ENCODE assay signal across 23 cellular contexts in the genomic region with DNA sequence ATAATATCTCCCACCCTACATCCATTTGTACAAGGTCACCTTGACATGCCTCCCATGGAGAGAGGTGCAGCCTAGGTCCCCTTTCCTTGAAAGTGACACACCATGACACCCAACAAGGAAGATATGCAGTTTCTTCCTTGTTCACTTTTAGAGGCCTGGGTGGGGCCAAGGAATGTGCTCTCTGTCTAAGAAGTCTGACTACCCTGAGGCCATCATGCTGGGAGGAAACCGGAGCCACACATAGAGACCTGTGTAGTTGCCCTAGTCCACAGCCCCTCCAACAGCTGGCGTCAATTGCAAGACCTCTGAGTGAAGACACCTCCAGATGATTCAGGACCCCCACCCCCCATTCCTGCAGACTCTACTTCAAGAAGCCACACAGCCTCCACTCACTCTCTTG. TPM values are rescaled to one million over a fixed set of nuclear protein-coding genes. Genes with fewer than 3 reads are reported as not detected.
DNase-seq lines count a peak whose midpoint lies in the region; TF ChIP-seq lines count a peak whose summit lies in the region.
"Had no signal": no experiment of that assay in that cellular context is flagged by ENCODE, and none has a peak within 500 bp of the region (broad histone marks: within the 10 kb centered on the region; RNA-seq: fewer than 3 reads in every experiment).

No MANE protein-coding gene starts in this region.

- H3K9ac ChIP-seq in endodermal cell (ENCODE audit: extremely low read depth, low read length, poor library complexity, severe bottlenecking), result no peak overlapping the region
- no peak overlapping the region for H3K9ac ChIP-seq in H9 (ENCODE audit: extremely low read depth, insufficient read length, low read length)
- H3K9ac ChIP-seq: BLaER1 had no signal

- no peak overlapping the region for H4K91ac ChIP-seq in H9 (ENCODE audit: insufficient read length, low read depth, low read length)

- H3T11ph ChIP-seq in H9 (ENCODE audit: low read length), result no peak overlapping the region

- no peaks in the 10 kb centered on the region for H3K23me2 ChIP-seq in H9 (ENCODE audit: insufficient read length, low read depth, low read length, poor library complexity, severe bottlenecking)

- TF ChIP-seq CTCF in endothelial cell (IDR thresholded peaks at IDR 0.05; ENCODE audit: unreplicated experiment), result no peak
- TF ChIP-seq CTCF in esophagus squamous epithelium (IDR thresholded peaks at IDR 0.05), result no peak
- no peak for TF ChIP-seq CTCF in neural crest cell (conservative IDR thresholded peaks at IDR 0.05)
- no peak for TF ChIP-seq CTCF in endodermal cell (conservative IDR thresholded peaks at IDR 0.05)
- TF ChIP-seq CTCF in spleen (IDR thresholded peaks at IDR 0.05 in 8 of 11, conservative IDR thresholded peaks at IDR 0.05 in 3 of 11), result no peak
- TF ChIP-seq CTCF in H9 (conservative IDR thresholded peaks at IDR 0.05), result no peak

- H3K4me3 ChIP-seq in esophagus squamous epithelium (no peak overlapping the region), endodermal cell (ENCODE audit: low read length) (no peak overlapping the region), spleen (no peak overlapping the region)
- H3K4me3 ChIP-seq: BLaER1, GM12878, SJCRH30 had no signal

- H3K4me1 ChIP-seq in esophagus squamous epithelium (peaks cover 0 to 24% (median 3%) of the 10 kb centered on the region in 3 donors), endodermal cell (ENCODE audit: control insufficient read depth, insufficient read depth, low read length) (no peaks in the 10 kb centered on the region), spleen (peaks cover 0 to 4% (median 0%) of the 10 kb centered on the region in 6 donors), H9 (ENCODE audit: insufficient read depth, low read length) (no peaks in the 10 kb centered on the region)
- H3K4me1 ChIP-seq: BLaER1, SJCRH30 had no signal

- H3K36me3 ChIP-seq in esophagus squamous epithelium (peaks cover 44 to 100% (median 54%) of the 10 kb centered on the region in 3 donors), endodermal cell (ENCODE audit: control insufficient read depth, insufficient read depth, low read length) (peaks cover 68% of the 10 kb centered on the region), spleen (peaks cover 8 to 100% (median 92%) of the 10 kb centered on the region in 6 donors)

- H3K18ac ChIP-seq in H9 (ENCODE audit: insufficient read length, low read depth, low read length), result no peak overlapping the region

- H3K36me3 Mint-ChIP-seq in endothelial cell (ENCODE audit: low read depth, unreplicated experiment) (peaks cover 49% of the 10 kb centered on the region), neural crest cell (ENCODE audit: low read depth) (peaks cover 18% of the 10 kb centered on the region), endodermal cell (ENCODE audit: low read depth) (peaks cover 74% of the 10 kb centered on the region), H9 (ENCODE audit: insufficient read depth in 1 of 3, low read depth in 3 of 3) (peaks cover 50 to 93% (median 86%) of the 10 kb centered on the region in 3 experiments; a peak in 6 of 7 replicates)

- no peak overlapping the region for H2BK15ac ChIP-seq in H9 (ENCODE audit: low read depth, low read length)

- H3K27ac Mint-ChIP-seq in endothelial cell (ENCODE audit: unreplicated experiment), result no peak overlapping the region
- no peak overlapping the region for H3K27ac Mint-ChIP-seq in neural crest cell (ENCODE audit: unreplicated experiment)
- H3K27ac Mint-ChIP-seq in endodermal cell, result no peak overlapping the region
- H3K27ac Mint-ChIP-seq in H9, result no peak overlapping the region
- H3K27ac Mint-ChIP-seq: CD4-positive, alpha-beta T cell had no signal

- no peaks in the 10 kb centered on the region for H3K27me3 ChIP-seq in esophagus squamous epithelium
- no peaks in the 10 kb centered on the region for H3K27me3 ChIP-seq in endodermal cell (ENCODE audit: control insufficient read depth, insufficient read depth, low read length, poor library complexity, severe bottlenecking)
- no peaks in the 10 kb centered on the region for H3K27me3 ChIP-seq in spleen (replicated peaks in 1 of 7)
- H3K27me3 ChIP-seq in H9 (ENCODE audit: insufficient read depth, low read length), result no peaks in the 10 kb centered on the region
- H3K27me3 ChIP-seq: BLaER1, SJCRH30 had no signal

- H3K79me1 ChIP-seq in H9 (ENCODE audit: insufficient read depth, low read depth, low read length, poor library complexity, severe bottlenecking), result no peaks in the 10 kb centered on the region

- no peak overlapping the region for H3K4ac ChIP-seq in H9 (ENCODE audit: low read depth, low read length)

- H3K9me3 ChIP-seq in esophagus squamous epithelium, result no peaks in the 10 kb centered on the region
- peaks cover 6% of the 10 kb centered on the region for H3K9me3 ChIP-seq in endodermal cell (ENCODE audit: control insufficient read depth, low read length)
- peaks cover 0 to 3% (median 0%) of the 10 kb centered on the region in 8 donors for H3K9me3 ChIP-seq in spleen
- H3K9me3 ChIP-seq in H9 (ENCODE audit: control insufficient read depth, low read depth, low read length), result no peaks in the 10 kb centered on the region
- H3K9me3 ChIP-seq: BLaER1, Caco-2, SJCRH30 had no signal

- H3K9me3 Mint-ChIP-seq in endothelial cell (ENCODE audit: unreplicated experiment), result no peaks in the 10 kb centered on the region
- no peaks in the 10 kb centered on the region for H3K9me3 Mint-ChIP-seq in neural crest cell
- H3K9me3 Mint-ChIP-seq in endodermal cell, result no peaks in the 10 kb centered on the region
- H3K9me3 Mint-ChIP-seq in H9, result no peaks in the 10 kb centered on the region; a peak in 2 of 5 replicates
- H3K9me3 Mint-ChIP-seq: CD4-positive, alpha-beta T cell had no signal

- no peak overlapping the region for H2BK12ac ChIP-seq in H9 (ENCODE audit: insufficient read length, low read depth, low read length)

- H3K14ac ChIP-seq in H9 (ENCODE audit: insufficient read depth, low read length), result no peak overlapping the region

- intact Hi-C loops in esophagus squamous epithelium (cut with DNase I) (no loop called here), spleen (cut with DNase I; ENCODE audit: low total_unique reads) (no loop called here)

- H4K20me1 ChIP-seq in H9 (ENCODE audit: control insufficient read depth, insufficient read depth, insufficient read length), result no peaks in the 10 kb centered on the region
- H4K20me1 ChIP-seq: BLaER1 had no signal

- DNase-seq in endothelial cell (ENCODE audit: low spot score) (no peak), esophagus squamous epithelium (lab: John Stamatoyannopoulos, UW) (no peak), neural crest cell (ENCODE audit: low read depth, low spot score) (no peak), endodermal cell (no peak), spleen (no peak), H9 (no peak), NCI-H345 (lab: John Stamatoyannopoulos, UW) (no peak)
- DNase-seq: Caco-2; CD4-positive, alpha-beta T cell; DMS 273 treated with DMSO at 0.1 percent for 48 hours; DMS79 treated with DMSO at 0.1 percent for 48 hours; Kasumi-1; NCI-H1417; NCI-H187; NCI-H2107; NCI-H2227 treated with DMSO at 0.1 percent for 48 hours; NCI-H510A treated with DMSO at 0.1 percent for 48 hours; NCI-H748 treated with DMSO at 0.1 percent for 48 hours; NK-92 treated with Interleukin-12 subunit alpha and Interleukin-12 subunit beta, amount 100 ng/mL, for 24 hours; SJCRH30 had no signal

- TF ChIP-seq POLR2A in esophagus squamous epithelium (IDR thresholded peaks at IDR 0.05), result no peak
- TF ChIP-seq POLR2A in spleen (IDR thresholded peaks at IDR 0.05), result no peak

- no peak overlapping the region for H4K5ac ChIP-seq in H9 (ENCODE audit: insufficient read length, low read depth, low read length)

- no peak overlapping the region for H3K23ac ChIP-seq in H9 (ENCODE audit: insufficient read length, low read depth, low read length)

- H3K4me1 Mint-ChIP-seq in endothelial cell (ENCODE audit: unreplicated experiment), result peaks cover 28% of the 10 kb centered on the region
- H3K4me1 Mint-ChIP-seq in neural crest cell, result no peaks in the 10 kb centered on the region
- H3K4me1 Mint-ChIP-seq in endodermal cell, result no peaks in the 10 kb centered on the region
- H3K4me1 Mint-ChIP-seq in H9, result no peaks in the 10 kb centered on the region

- H3K4me3 Mint-ChIP-seq in endothelial cell (ENCODE audit: unreplicated experiment) (peak overlapping the region; percentile 76), neural crest cell (peak overlapping the region; percentile 10), endodermal cell (no peak overlapping the region), H9 (no peak overlapping the region)
- H3K4me3 Mint-ChIP-seq: CD4-positive, alpha-beta T cell had no signal

- WGBS in esophagus squamous epithelium, 2 donors, result 100% methylated on average over 1 of the region's 2 CpGs; no CpG with 5 or more reads in 1 of the 2 donors
- WGBS in endodermal cell (ENCODE audit: insufficient coverage in 1 of 2, insufficient read length in 1 of 2), 2 experiments, result 92 to 97% methylated on average over 2 of the region's 2 CpGs
- WGBS in spleen, 5 donors, result 95 to 100% (median 99%) methylated on average over 1 to 2 of the region's 2 CpGs
- WGBS in H9 (ENCODE audit: extremely low coverage, insufficient read length, low lambda C conversion rate), result no CpG with 5 or more reads among the region's 2 CpGs

- no peaks in the 10 kb centered on the region; the same call in 1 of the 2 replicates for H3K79me2 ChIP-seq in H9 (ENCODE audit: insufficient read depth, low read length)

- no peak overlapping the region for H4K8ac ChIP-seq in H9 (replicated peaks; ENCODE audit: insufficient read length, low read depth, low read length)

- H2AFZ ChIP-seq in H9 (ENCODE audit: low read length), result no peak overlapping the region

- H2BK5ac ChIP-seq in H9 (ENCODE audit: insufficient read length, low read length), result no peak overlapping the region

- H2BK120ac ChIP-seq in H9 (ENCODE audit: low read depth, low read length, poor library complexity, severe bottlenecking), result no peak overlapping the region

- no peak overlapping the region for H2AK5ac ChIP-seq in H9 (ENCODE audit: insufficient read length, low read length)

- H3K27me3 Mint-ChIP-seq in endothelial cell (ENCODE audit: unreplicated experiment), result peaks cover 24% of the 10 kb centered on the region
- H3K27me3 Mint-ChIP-seq in neural crest cell (ENCODE audit: low read depth), result no peaks in the 10 kb centered on the region
- no peaks in the 10 kb centered on the region for H3K27me3 Mint-ChIP-seq in endodermal cell (ENCODE audit: insufficient read depth)
- H3K27me3 Mint-ChIP-seq in H9 (ENCODE audit: low read depth), result no peaks in the 10 kb centered on the region; the same call in 1 of the 2 replicates
- H3K27me3 Mint-ChIP-seq: CD4-positive, alpha-beta T cell had no signal

- H3K56ac ChIP-seq in H9 (ENCODE audit: insufficient read length, low read depth, low read length), result no peak overlapping the region

- no peak overlapping the region for H3K4me2 ChIP-seq in H9 (ENCODE audit: insufficient read depth, insufficient read length, low read length)
- H3K4me2 ChIP-seq: BLaER1 had no signal

- H3K27ac ChIP-seq in esophagus squamous epithelium, result peak overlapping the region in 3 of 4 donors; percentile 28 to 61 (median 32)
- H3K27ac ChIP-seq in endodermal cell (ENCODE audit: low read depth, low read length), result no peak overlapping the region
- H3K27ac ChIP-seq in spleen, result no peak overlapping the region
- no peak overlapping the region for H3K27ac ChIP-seq in H9 (ENCODE audit: insufficient read length, low read depth, low read length)
- H3K27ac ChIP-seq: BLaER1, SJCRH30 had no signal

- no peak overlapping the region for H2BK20ac ChIP-seq in H9 (ENCODE audit: low read depth, low read length, poor library complexity, severe bottlenecking)

RNA-seq across cellular contexts. Expression of a gene that starts 11.0 kb away (rescaled TPM):
- 43.5 TPM for total RNA-seq in endothelial cell (ENCODE audit: unreplicated experiment)
- 10 to 100 TPM in 1 of 4 donors, 1 to 10 TPM in 3; 1.4 to 10.3 (median 4.6) TPM for total RNA-seq in esophagus squamous epithelium
- total RNA-seq in neural crest cell, result 23.8 and 24.7 TPM in 2 replicates
- total RNA-seq in endodermal cell, result 10 to 100 TPM in 1 of 2 donors, 1 to 10 TPM in 1; 8.9 to 12.2 TPM
- polyA plus RNA-seq in endodermal cell (2013, experiment 1 of 2), result 12.9 TPM
- polyA plus RNA-seq in endodermal cell (2013, experiment 2 of 2), result 11.9 TPM
- total RNA-seq in spleen, result 10 to 100 TPM in 6 of 7 donors, 1 to 10 TPM in 1; 8.3 to 27.6 (median 17.0) TPM
- 1 to 10 TPM; 2.0 to 5.2 (median 2.9) TPM for polyA plus RNA-seq in spleen
- 19.3 and 21.4 TPM in 2 replicates for total RNA-seq in H9 (2021)
- total RNA-seq: GM12878 had no signal
- polyA plus RNA-seq: GM12878 had no signal

RNA-seq across cellular contexts. Expression of a gene that starts 36.2 kb away (rescaled TPM):
- total RNA-seq in endothelial cell (ENCODE audit: unreplicated experiment), result not detected
- total RNA-seq in esophagus squamous epithelium, result not detected
- not detected in 2 replicates for total RNA-seq in neural crest cell
- not detected for total RNA-seq in endodermal cell
- polyA plus RNA-seq in endodermal cell (2013, experiment 1 of 2), result not detected
- polyA plus RNA-seq in endodermal cell (2013, experiment 2 of 2), result not detected
- total RNA-seq in spleen, result not detected
- polyA plus RNA-seq in spleen, result under 1 TPM in 1 of 3 donors, not detected in 2; 0.06 TPM
- total RNA-seq in H9 (2021), result not detected in 2 replicates
- total RNA-seq: Caco-2; CD4-positive, alpha-beta T cell; GM12878; MCF 10A; SJCRH30 had no signal
- polyA plus RNA-seq: GM12878 had no signal

Comparison
In these comparisons a context has a peak if more than half of its experiments do, and no peak if none do; other contexts are left out.
1. H3K4me3 Mint-ChIP-seq: peak in endothelial cell (single experiment) and neural crest cell (single experiment); none in endodermal cell (single experiment) and H9 (0 of 2).
2. H3K27ac ChIP-seq: peak in esophagus squamous epithelium (3 of 4); none in endodermal cell (single experiment), spleen (0 of 8) and H9 (single experiment).